ENCODE assay signal across 8 cellular contexts in the genomic region with DNA sequence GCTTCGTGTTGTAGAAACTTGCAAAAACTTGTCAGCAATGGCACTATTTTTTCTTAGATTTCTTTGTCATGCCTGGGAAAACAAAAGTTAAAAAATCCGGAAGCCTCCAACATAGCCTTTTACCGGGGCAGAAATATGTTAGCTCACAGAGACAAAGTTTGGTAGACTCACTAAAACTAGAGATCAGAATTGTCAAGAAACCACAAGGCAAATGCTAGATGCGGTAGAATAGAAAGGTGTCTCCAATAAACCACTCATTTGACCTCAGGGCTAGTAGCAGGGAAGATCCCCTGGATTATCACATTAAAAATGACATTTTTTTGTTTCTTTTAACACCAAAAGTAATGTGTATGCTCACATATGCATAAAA. TPM values are rescaled to one million over a fixed set of nuclear protein-coding genes. Genes with fewer than 3 reads are reported as not detected.
DNase-seq lines count a peak whose midpoint lies in the region; ATAC-seq and TF ChIP-seq lines count a peak whose summit lies in the region.

No MANE protein-coding gene starts in this region.

- H3K27ac ChIP-seq in effector memory CD4-positive, alpha-beta T cell (ENCODE audit: insufficient read depth, low read length, poor library complexity, severe bottlenecking), result peak overlapping the region; percentile 88

- H3K9me3 ChIP-seq in Caco-2 (peaks cover 4% of the 10 kb centered on the region; the same call in 1 of the 2 replicates), Loucy (ENCODE audit: insufficient read depth, low read depth, low read length) (no peaks in the 10 kb centered on the region)
- H3K9me3 ChIP-seq in effector memory CD4-positive, alpha-beta T cell (ENCODE audit: control insufficient read depth, low read length), result no peaks in the 10 kb centered on the region

- peaks cover 13% of the 10 kb centered on the region for H3K4me1 Mint-ChIP-seq in Caco-2 (ENCODE audit: low read depth, unreplicated experiment)
- H3K4me1 Mint-ChIP-seq in natural killer cell treated with Interleukin-12 subunit alpha and Interleukin-12 subunit beta and Interleukin-15 and Interleukin-18, amount 100 ng/mL, for 72 hours (ENCODE audit: low read depth in 2 of 2), result peaks cover 44 to 59% of the 10 kb centered on the region in 2 donors

- H3K4me3 ChIP-seq in Caco-2 (ENCODE audit: low read depth, low read length) (peak overlapping the region; percentile 55), Loucy (ENCODE audit: low read length, poor library complexity, severe bottlenecking) (peak overlapping the region; percentile 90)
- H3K4me3 ChIP-seq in effector memory CD4-positive, alpha-beta T cell (ENCODE audit: insufficient read depth, low read depth, low read length, poor library complexity, severe bottlenecking), result peak overlapping the region; percentile 83

- peak overlapping the region; percentile 86; the same call in 1 of the 2 replicates for H2AFZ ChIP-seq in Loucy (ENCODE audit: low read length)

- H3K27me3 Mint-ChIP-seq in Caco-2 (ENCODE audit: insufficient read depth, unreplicated experiment), result no peaks in the 10 kb centered on the region
- H3K27me3 Mint-ChIP-seq in natural killer cell treated with Interleukin-12 subunit alpha and Interleukin-12 subunit beta and Interleukin-15 and Interleukin-18, amount 100 ng/mL, for 72 hours, result no peaks in the 10 kb centered on the region

- H3K9me3 Mint-ChIP-seq in Caco-2 (ENCODE audit: unreplicated experiment), result no peaks in the 10 kb centered on the region
- no peaks in the 10 kb centered on the region for H3K9me3 Mint-ChIP-seq in natural killer cell treated with Interleukin-12 subunit alpha and Interleukin-12 subunit beta and Interleukin-15 and Interleukin-18, amount 100 ng/mL, for 72 hours

- TF ChIP-seq CTCF in Caco-2 (IDR thresholded peaks at IDR 0.05; ENCODE audit: insufficient read depth in 1 of 2, low read depth in 1 of 2, low read length in 1 of 2, severe bottlenecking in 1 of 2, unreplicated experiment in 1 of 2), result no peak
- TF ChIP-seq CTCF in Loucy (conservative IDR thresholded peaks at IDR 0.05; ENCODE audit: low read length), result no peak

- intact Hi-C loops in Caco-2 (cut with micrococcal nuclease; ENCODE audit: unreplicated experiment), result loop anchor here (1.0 to 2.0 kb wide), 3 partner anchors 49 to 181 kb away; no protein-coding TSS in a partner anchor

- no peak for ATAC-seq in natural killer cell treated with Interleukin-12 subunit alpha and Interleukin-12 subunit beta and Interleukin-15 and Interleukin-18, amount 100 ng/mL, for 72 hours

- TSS peak; percentile 83 for BruUV-seq in Caco-2 (replicated peaks; lab: Mats Ljungman, UMichigan)

- H3K9me2 ChIP-seq in Loucy (replicated peaks; ENCODE audit: low read depth, low read length), result no peaks in the 10 kb centered on the region

- H3K27ac Mint-ChIP-seq in Caco-2 (ENCODE audit: unreplicated experiment), result peak overlapping the region; percentile 92
- peak overlapping the region; percentile 84 to 98 for H3K27ac Mint-ChIP-seq in natural killer cell treated with Interleukin-12 subunit alpha and Interleukin-12 subunit beta and Interleukin-15 and Interleukin-18, amount 100 ng/mL, for 72 hours

- DNase-seq in Caco-2 (no peak), NCI-H2029 (lab: John Stamatoyannopoulos, UW) (no peak), DMS 273 (lab: John Stamatoyannopoulos, UW; ENCODE audit: unreplicated experiment) (no peak), NCI-H1694 (lab: John Stamatoyannopoulos, UW) (no peak)
- no peak for DNase-seq in effector memory CD4-positive, alpha-beta T cell
- no peak for DNase-seq in natural killer cell treated with Interleukin-12 subunit alpha and Interleukin-12 subunit beta and Interleukin-15 and Interleukin-18, amount 100 ng/mL, for 72 hours (ENCODE audit: low spot score)
- DNase-seq in activated CD4-positive, alpha-beta T cell treated with anti-CD3 and anti-CD28 coated beads, Interleukin-2, amount 50 U/mL, for 1 hour, result no peak

- no peaks in the 10 kb centered on the region for H3K27me3 ChIP-seq in Caco-2 (replicated peaks; ENCODE audit: control insufficient read depth, insufficient read depth, low read length)
- no peaks in the 10 kb centered on the region for H3K27me3 ChIP-seq in Loucy (ENCODE audit: insufficient read depth, low read length, poor library complexity, severe bottlenecking)
- no peaks in the 10 kb centered on the region for H3K27me3 ChIP-seq in effector memory CD4-positive, alpha-beta T cell (replicated peaks; ENCODE audit: control insufficient read depth, insufficient read depth, low read length, poor library complexity, severe bottlenecking)

- CTCF ChIA-PET in Caco-2 (lab: Charles Lee), result interaction anchor here (1.1 to 2.8 kb wide), 8 partner anchors 8 to 388 kb away, joined by 3 to 76 read pairs (median 4); no protein-coding TSS in a partner anchor

- peak overlapping the region; percentile 91 for H3K9ac ChIP-seq in Loucy (ENCODE audit: low read depth, low read length, poor library complexity, severe bottlenecking)

- POLR2A ChIA-PET in Caco-2 (lab: Charles Lee), result interaction anchor here (0.5 to 1.6 kb wide), 5 partner anchors 12 to 294 kb away, joined by 3 to 13 read pairs (median 6); a partner anchor contains a TSS

- no peaks in the 10 kb centered on the region for H3K36me3 Mint-ChIP-seq in Caco-2 (ENCODE audit: insufficient read depth, unreplicated experiment)
- peaks cover 6% of the 10 kb centered on the region for H3K36me3 Mint-ChIP-seq in natural killer cell treated with Interleukin-12 subunit alpha and Interleukin-12 subunit beta and Interleukin-15 and Interleukin-18, amount 100 ng/mL, for 72 hours

- peak overlapping the region; percentile 89 for H3K4me2 ChIP-seq in Loucy (ENCODE audit: low read depth, low read length, poor library complexity, severe bottlenecking)

- H3K79me2 ChIP-seq in Loucy (ENCODE audit: insufficient read depth, low read length), result peaks cover 55% of the 10 kb centered on the region

- H3K4me1 ChIP-seq in Caco-2, result peaks cover 4% of the 10 kb centered on the region; the same call in 1 of the 2 replicates
- H3K4me1 ChIP-seq in Loucy (ENCODE audit: insufficient read depth, low read length, poor library complexity, severe bottlenecking), result peaks cover 34% of the 10 kb centered on the region
- H3K4me1 ChIP-seq in effector memory CD4-positive, alpha-beta T cell (ENCODE audit: control insufficient read depth, insufficient read depth, low read length, poor library complexity, severe bottlenecking), result peaks cover 21% of the 10 kb centered on the region

- H4K20me1 ChIP-seq in Loucy (ENCODE audit: insufficient read depth, low read length, poor library complexity, severe bottlenecking), result no peaks in the 10 kb centered on the region

- H3K36me3 ChIP-seq in Caco-2 (ENCODE audit: control insufficient read depth, insufficient read depth, low read length), result no peaks in the 10 kb centered on the region; the same call in 1 of the 2 replicates
- H3K36me3 ChIP-seq in Loucy (ENCODE audit: insufficient read depth, low read length), result peaks cover 5% of the 10 kb centered on the region; the same call in 1 of the 2 replicates
- peaks cover 11% of the 10 kb centered on the region for H3K36me3 ChIP-seq in effector memory CD4-positive, alpha-beta T cell (ENCODE audit: control insufficient read depth, insufficient read depth, low read length)

- H3K4me3 Mint-ChIP-seq in Caco-2 (ENCODE audit: unreplicated experiment), result peak overlapping the region; percentile 81
- peak overlapping the region; percentile 94 for H3K4me3 Mint-ChIP-seq in natural killer cell treated with Interleukin-12 subunit alpha and Interleukin-12 subunit beta and Interleukin-15 and Interleukin-18, amount 100 ng/mL, for 72 hours

- H3F3A ChIP-seq in Loucy (ENCODE audit: low read depth), result no peaks in the 10 kb centered on the region

RNA-seq across cellular contexts. Expression of a gene that starts 0.4 kb away (rescaled TPM):
- 5.8 and 5.9 TPM in 2 replicates for total RNA-seq in Caco-2 (2022)
- total RNA-seq in natural killer cell treated with Interleukin-12 subunit alpha and Interleukin-12 subunit beta and Interleukin-15 and Interleukin-18, amount 100 ng/mL, for 72 hours, result 10 to 100 TPM; 17.5 to 23.0 TPM
